In genomic region chr9:136729926-136730325, GRCh38 we compare ENCODE assay signal across 17 cellular contexts. TPM values are rescaled to one million over a fixed set of nuclear protein-coding genes. Genes with fewer than 3 reads are reported as not detected.
DNase-seq lines count a peak whose midpoint lies in the region; ATAC-seq, FAIRE-seq and TF ChIP-seq lines count a peak whose summit lies in the region.
"Had no signal": no experiment of that assay in that cellular context is flagged by ENCODE, and none has a peak within 500 bp of the region (broad histone marks: within the 10 kb centered on the region; RNA-seq: fewer than 3 reads in every experiment).

No MANE protein-coding gene starts in this region.

- TF ChIP-seq POLR2A in A549 (IDR thresholded peaks at IDR 0.05; ENCODE audit: low read length) = no peak

- H3K27me3 ChIP-seq in CD8-positive, alpha-beta T cell (ENCODE audit: insufficient read depth, low read length) = no peaks in the 10 kb centered on the region
- no peaks in the 10 kb centered on the region for H3K27me3 ChIP-seq in mesendoderm (ENCODE audit: insufficient read depth, low read length, poor library complexity)
- H3K27me3 ChIP-seq in trophoblast cell (ENCODE audit: insufficient read depth, low read length) = no peaks in the 10 kb centered on the region
- H3K27me3 ChIP-seq: gastrocnemius medialis had no signal

- H3K36me3 ChIP-seq in CD8-positive, alpha-beta T cell (ENCODE audit: insufficient read depth, low read length) = peaks cover 13% of the 10 kb centered on the region
- peaks cover 9% of the 10 kb centered on the region for H3K36me3 ChIP-seq in mesendoderm (ENCODE audit: control insufficient read depth, insufficient read depth, low read length)
- peaks cover 15 to 16% of the 10 kb centered on the region in 2 experiments for H3K36me3 ChIP-seq in trophoblast cell (ENCODE audit: control insufficient read depth in 1 of 2, insufficient read depth in 2 of 2, low read length in 2 of 2)

- DNase-seq in A549 (ENCODE audit: low read depth in 1 of 2, low spot score in 1 of 2) (no peak), T-helper 17 cell (no peak), mesendoderm (no peak), GOT3 (lab: John Stamatoyannopoulos, UW) (no peak), anterior cingulate cortex (lab: John Stamatoyannopoulos, UW) (no peak), trophoblast cell (no peak)
- DNase-seq in CD8-positive, alpha-beta T cell = peak in 1 of 7 experiments; percentile 2
- DNase-seq in stimulated activated naive CD4-positive, alpha-beta T cell treated with Interleukin-2 at 50 U/mL for 16 hours (lab: John Stamatoyannopoulos, UW) = no peak
- DNase-seq: activated CD4-positive, alpha-beta T cell treated with anti-CD3 and anti-CD28 coated beads for 36 hours; activated effector memory CD4-positive, alpha-beta T cell treated with anti-CD3 and anti-CD28 coated beads, Interleukin-2, amount 50 U/mL, for 16 hours; gastrocnemius medialis; NCI-H2227 treated with DMSO at 0.1 percent for 48 hours; stimulated activated CD4-positive, alpha-beta T cell treated with anti-CD3 and anti-CD28 coated beads, Interleukin-12 subunit alpha, Interleukin-12 subunit beta, amount 100 ng/mL, for 4 hours had no signal

- no peaks in the 10 kb centered on the region for H3K27me3 Mint-ChIP-seq in CD8-positive, alpha-beta T cell (ENCODE audit: low read depth)
- no peaks in the 10 kb centered on the region for H3K27me3 Mint-ChIP-seq in T-helper 17 cell
- H3K27me3 Mint-ChIP-seq: activated CD4-positive, alpha-beta T cell treated with anti-CD3 and anti-CD28 coated beads for 36 hours had no signal

- no peak for FAIRE-seq in A549 (lab: Jason Lieb, UNC)
- FAIRE-seq: GM12891 had no signal

- H2AK5ac ChIP-seq in mesendoderm (ENCODE audit: low read length) (no peak overlapping the region), trophoblast cell (ENCODE audit: low read length) (no peak overlapping the region)

- H3K4me1 ChIP-seq in A549 (peaks cover 23% of the 10 kb centered on the region), mesendoderm (ENCODE audit: control insufficient read depth, low read depth, low read length) (peaks cover 6% of the 10 kb centered on the region), trophoblast cell (ENCODE audit: control insufficient read depth in 1 of 2, insufficient read depth in 2 of 2, low read length in 2 of 2) (peaks cover 14 to 18% of the 10 kb centered on the region in 2 experiments)
- peaks cover 30% of the 10 kb centered on the region for H3K4me1 ChIP-seq in CD8-positive, alpha-beta T cell (ENCODE audit: insufficient read depth, low read length)

- POLR2A ChIA-PET in A549 (lab: Yijun Ruan, JAX) = interaction anchor here (0.5 kb wide), 1 partner anchor 355 kb away, joined by 4 read pairs; no protein-coding TSS in a partner anchor
- POLR2A ChIA-PET in CD8-positive, alpha-beta T cell (lab: Charles Lee) = interaction anchor here (1.1 kb wide), 1 partner anchor 28 kb away, joined by 4 read pairs; no protein-coding TSS in a partner anchor

- no peak for TF ChIP-seq EP300 in A549 (IDR thresholded peaks at IDR 0.05)

- H3K4ac ChIP-seq in mesendoderm (ENCODE audit: low read depth, low read length) = no peak overlapping the region
- no peak overlapping the region for H3K4ac ChIP-seq in trophoblast cell (ENCODE audit: low read depth, low read length)

- H2BK120ac ChIP-seq in mesendoderm (ENCODE audit: low read depth, low read length) (no peak overlapping the region), trophoblast cell (ENCODE audit: insufficient read depth, low read length, poor library complexity) (no peak overlapping the region)

- H2BK15ac ChIP-seq in mesendoderm (replicated peaks; ENCODE audit: low read depth) = no peak overlapping the region

- no peak overlapping the region for H3K27ac ChIP-seq in A549
- H3K27ac ChIP-seq in CD8-positive, alpha-beta T cell (ENCODE audit: low read depth, low read length) = no peak overlapping the region
- no peak overlapping the region for H3K27ac ChIP-seq in mesendoderm (ENCODE audit: low read depth, low read length)
- no peak overlapping the region for H3K27ac ChIP-seq in trophoblast cell (ENCODE audit: low read depth, low read length)
- H3K27ac ChIP-seq: gastrocnemius medialis had no signal

- intact Hi-C loops in CD8-positive, alpha-beta T cell (cut with DNase I, micrococcal nuclease) = loop anchor here (2.0 to 10.0 kb wide), 4 partner anchors 61 to 505 kb away; partner anchors contain the start of genes INPP5E (in 1 of the 2), SLC34A3 (in 1 of the 2) and TMEM141 (in 1 of the 2)

- no peak overlapping the region for H3K9ac ChIP-seq in mesendoderm (ENCODE audit: low read length)
- H3K9ac ChIP-seq in trophoblast cell (ENCODE audit: low read length) = no peak overlapping the region

- H4K5ac ChIP-seq in mesendoderm (ENCODE audit: low read length) = no peak overlapping the region

- H3K4me1 Mint-ChIP-seq in CD8-positive, alpha-beta T cell (ENCODE audit: low read depth) = peaks cover 21% of the 10 kb centered on the region
- peaks cover 15% of the 10 kb centered on the region for H3K4me1 Mint-ChIP-seq in T-helper 17 cell

- no peak overlapping the region for H2BK5ac ChIP-seq in mesendoderm (ENCODE audit: low read length)
- no peak overlapping the region for H2BK5ac ChIP-seq in trophoblast cell (ENCODE audit: low read depth, low read length, poor library complexity)

- no peak overlapping the region for H2BK12ac ChIP-seq in trophoblast cell (ENCODE audit: low read length)

- H3K14ac ChIP-seq in trophoblast cell (ENCODE audit: low read length) = no peak overlapping the region

- H3K18ac ChIP-seq in mesendoderm (ENCODE audit: low read length) (no peak overlapping the region), trophoblast cell (ENCODE audit: low read length) (no peak overlapping the region)

- H4K8ac ChIP-seq in mesendoderm (ENCODE audit: low read depth, low read length) = no peak overlapping the region
- no peak overlapping the region for H4K8ac ChIP-seq in trophoblast cell (ENCODE audit: low read depth, low read length)

- H3K9me3 ChIP-seq in A549 = no peaks in the 10 kb centered on the region
- H3K9me3 ChIP-seq in CD8-positive, alpha-beta T cell (ENCODE audit: low read length) = no peaks in the 10 kb centered on the region
- no peaks in the 10 kb centered on the region for H3K9me3 ChIP-seq in T-helper 17 cell (ENCODE audit: control insufficient read depth, low read length, poor library complexity, severe bottlenecking)
- H3K9me3 ChIP-seq in trophoblast cell (ENCODE audit: insufficient read depth, low read depth, low read length) = peaks cover 3% of the 10 kb centered on the region
- H3K9me3 ChIP-seq: gastrocnemius medialis had no signal

- H2AFZ ChIP-seq in trophoblast cell (ENCODE audit: insufficient read depth, low read length, poor library complexity) = no peak overlapping the region

- TF ChIP-seq RAD21 in A549 (conservative IDR thresholded peaks at IDR 0.05 in 1 of 2, IDR thresholded peaks at IDR 0.05 in 1 of 2) = no peak

- H3K23ac ChIP-seq in mesendoderm (ENCODE audit: low read length) (no peak overlapping the region), trophoblast cell (ENCODE audit: low read length) (no peak overlapping the region)

- H3K79me2 ChIP-seq in mesendoderm (ENCODE audit: control insufficient read depth, insufficient read depth, low read length) (peaks cover 37% of the 10 kb centered on the region), trophoblast cell (ENCODE audit: control insufficient read depth, insufficient read depth, low read length, poor library complexity) (peaks cover 12% of the 10 kb centered on the region)

- peak overlapping the region; percentile 25 for H3K56ac ChIP-seq in mesendoderm (ENCODE audit: low read length)

- no peaks in the 10 kb centered on the region for H3K9me3 Mint-ChIP-seq in CD8-positive, alpha-beta T cell

- H4K91ac ChIP-seq in trophoblast cell (ENCODE audit: low read depth, low read length) = no peak overlapping the region

- H3K79me1 ChIP-seq in mesendoderm (ENCODE audit: low read length) (peaks cover 29% of the 10 kb centered on the region), trophoblast cell (ENCODE audit: low read length) (peaks cover 19% of the 10 kb centered on the region)

- peak overlapping the region; percentile 29 for H3K4me3 Mint-ChIP-seq in CD8-positive, alpha-beta T cell
- H3K4me3 Mint-ChIP-seq in T-helper 17 cell = no peak overlapping the region

- no peak overlapping the region for H4K12ac ChIP-seq in trophoblast cell (ENCODE audit: low read depth, low read length)

- TF ChIP-seq CTCF in A549 (IDR thresholded peaks at IDR 0.05) = no peak
- no peak for TF ChIP-seq CTCF in CD8-positive, alpha-beta T cell (IDR thresholded peaks at IDR 0.05)

- peaks cover 23% of the 10 kb centered on the region for H3K36me3 Mint-ChIP-seq in CD8-positive, alpha-beta T cell
- peaks cover 4% of the 10 kb centered on the region for H3K36me3 Mint-ChIP-seq in T-helper 17 cell (ENCODE audit: low read depth)

- H3K4me3 ChIP-seq in A549 (no peak overlapping the region), mesendoderm (ENCODE audit: low read length) (no peak overlapping the region), trophoblast cell (ENCODE audit: low read depth, low read length) (no peak overlapping the region)
- no peak overlapping the region for H3K4me3 ChIP-seq in CD8-positive, alpha-beta T cell (ENCODE audit: low read depth, low read length)
- H3K4me3 ChIP-seq: gastrocnemius medialis had no signal

- peak overlapping the region; percentile 97; the same call in 2 of the 3 replicates for H3K4me2 ChIP-seq in A549
- no peak overlapping the region for H3K4me2 ChIP-seq in mesendoderm (ENCODE audit: low read length)
- no peak overlapping the region for H3K4me2 ChIP-seq in trophoblast cell (ENCODE audit: low read length)

- WGBS in A549 (ENCODE audit: missing lambda C conversion rate) = 88% methylated on average over 8 of the region's 8 CpGs
- WGBS in mesendoderm (ENCODE audit: extremely low coverage, insufficient coverage, low lambda C conversion rate) = no CpG with 5 or more reads among the region's 8 CpGs
- no CpG with 5 or more reads among the region's 8 CpGs for WGBS in trophoblast cell (ENCODE audit: extremely low coverage, insufficient coverage, insufficient read length)

- ATAC-seq in A549 = no peak
- ATAC-seq in CD8-positive, alpha-beta T cell = no peak
- no peak for ATAC-seq in T-helper 17 cell
- ATAC-seq: gastrocnemius medialis had no signal

- CTCF ChIA-PET in A549 (lab: Yijun Ruan, JAX) = interaction anchor here (1.0 to 6.0 kb wide), 14 partner anchors 11 to 299 kb away, joined by 3 to 50 read pairs (median 12); partner anchors contain the start of genes DIPK1B, LCN10, LCN15 and LCN8
- CTCF ChIA-PET in CD8-positive, alpha-beta T cell (lab: Charles Lee) = interaction anchor here (1.4 to 3.6 kb wide), 4 partner anchors 12 to 357 kb away, joined by 3 to 11 read pairs (median 6); partner anchors contain the start of genes LCN10 and MAN1B1

- no peak overlapping the region for H3K27ac Mint-ChIP-seq in CD8-positive, alpha-beta T cell
- H3K27ac Mint-ChIP-seq in T-helper 17 cell = peak overlapping the region; percentile 70
- H3K27ac Mint-ChIP-seq: activated CD4-positive, alpha-beta T cell treated with anti-CD3 and anti-CD28 coated beads for 36 hours had no signal

RNA-seq across cellular contexts. Expression of gene LCN10, which starts 12.8 kb away (rescaled TPM):
- not detected in 2 replicates for polyA plus RNA-seq in A549 (2011; rRNA removed)
- not detected in 2 replicates for polyA plus RNA-seq in A549 (2012; cell fraction: cytosol; rRNA removed)
- not detected in 2 replicates for polyA plus RNA-seq in A549 (2012; cell fraction: nucleus; rRNA removed)
- not detected in 3 replicates for polyA plus RNA-seq in A549 (2017; fragmentation: RNase III; extraction: RNeasy Plus Mini Kit Qiagen cat#74134 plus additional on column Dnase treatment)
- polyA minus RNA-seq in A549 (2011; rRNA and poly(A)+ RNA removed) = not detected in 2 replicates
- total RNA-seq in CD8-positive, alpha-beta T cell = under 1 TPM; 0.14 to 0.38 TPM
- total RNA-seq in T-helper 17 cell = under 1 TPM in 1 of 2 donors, not detected in 1; 0.90 TPM
- polyA plus RNA-seq in mesendoderm (2013, experiment 1 of 2) = 0.27 TPM
- 0.59 TPM for polyA plus RNA-seq in mesendoderm (2013, experiment 2 of 2)
- 0.03 and 0.06 TPM in 2 replicates for polyA plus RNA-seq in trophoblast cell (2013)
- polyA plus RNA-seq: BJ had no signal

RNA-seq across cellular contexts. Expression of gene DIPK1B, which starts 17.6 kb away (rescaled TPM):
- polyA plus RNA-seq in A549 (2011; rRNA removed) (6.7 and 8.8 TPM in 2 replicates), A549 (2017; fragmentation: RNase III; extraction: RNeasy Plus Mini Kit Qiagen cat#74134 plus additional on column Dnase treatment) (6.0 to 8.2 TPM (median 6.7 TPM) in 3 replicates)
- 15.7 and 24.3 TPM in 2 replicates for polyA plus RNA-seq in A549 (2012; cell fraction: cytosol; rRNA removed)
- 36.4 and 49.4 TPM in 2 replicates for polyA plus RNA-seq in A549 (2012; cell fraction: nucleus; rRNA removed)
- 4.8 and 7.3 TPM in 2 replicates for polyA minus RNA-seq in A549 (2011; rRNA and poly(A)+ RNA removed)
- under 1 TPM; 0.22 to 0.62 TPM for total RNA-seq in CD8-positive, alpha-beta T cell
- total RNA-seq in T-helper 17 cell = 1 to 10 TPM; 1.3 to 3.2 TPM
- 17.8 TPM for polyA plus RNA-seq in mesendoderm (2013, experiment 1 of 2)
- polyA plus RNA-seq in mesendoderm (2013, experiment 2 of 2) = 18.1 TPM
- 29.3 and 30.2 TPM in 2 replicates for polyA plus RNA-seq in trophoblast cell (2013)

RNA-seq across cellular contexts. Expression of gene LCN6, which starts 18.4 kb away (rescaled TPM):
- polyA plus RNA-seq in A549 (2011; rRNA removed) (not detected in 2 replicates), A549 (2017; fragmentation: RNase III; extraction: RNeasy Plus Mini Kit Qiagen cat#74134 plus additional on column Dnase treatment) (not detected in 3 replicates)
- not detected in 2 replicates for polyA plus RNA-seq in A549 (2012; cell fraction: cytosol; rRNA removed)
- not detected in 2 replicates for polyA plus RNA-seq in A549 (2012; cell fraction: nucleus; rRNA removed)
- polyA minus RNA-seq in A549 (2011; rRNA and poly(A)+ RNA removed) = not detected in 2 replicates
- not detected for total RNA-seq in CD8-positive, alpha-beta T cell
- not detected for total RNA-seq in T-helper 17 cell
- not detected for polyA plus RNA-seq in mesendoderm (2013, experiment 1 of 2)
- polyA plus RNA-seq in mesendoderm (2013, experiment 2 of 2) = not detected
- not detected in 2 replicates for polyA plus RNA-seq in trophoblast cell (2013)
- total RNA-seq: activated CD4-positive, alpha-beta T cell treated with anti-CD3 and anti-CD28 coated beads for 36 hours had no signal
- polyA plus RNA-seq: BJ had no signal

RNA-seq across cellular contexts. Expression of gene LCN8, which starts 28.1 kb away (rescaled TPM):
- polyA plus RNA-seq in A549 (2011; rRNA removed) (not detected in 2 replicates), A549 (2017; fragmentation: RNase III; extraction: RNeasy Plus Mini Kit Qiagen cat#74134 plus additional on column Dnase treatment) (not detected in 3 replicates)
- polyA plus RNA-seq in A549 (2012; cell fraction: cytosol; rRNA removed) = not detected in 2 replicates
- 0.05 TPM in 1 of 2 replicates, not detected in the other for polyA plus RNA-seq in A549 (2012; cell fraction: nucleus; rRNA removed)
- polyA minus RNA-seq in A549 (2011; rRNA and poly(A)+ RNA removed) = not detected in 2 replicates
- total RNA-seq in CD8-positive, alpha-beta T cell = not detected
- under 1 TPM in 1 of 2 donors, not detected in 1; 0.65 TPM for total RNA-seq in T-helper 17 cell
- polyA plus RNA-seq in mesendoderm (2013, experiment 1 of 2) = not detected
- polyA plus RNA-seq in mesendoderm (2013, experiment 2 of 2) = not detected
- polyA plus RNA-seq in trophoblast cell (2013) = 0.03 TPM in 1 of 2 replicates, not detected in the other
- total RNA-seq: activated CD4-positive, alpha-beta T cell treated with anti-CD3 and anti-CD28 coated beads for 36 hours; cardiac septum; gastrocnemius medialis; mesenteric fat pad had no signal
- polyA plus RNA-seq: BJ had no signal

RNA-seq across cellular contexts. Expression of gene LCN15, which starts 34.4 kb away (rescaled TPM):
- polyA plus RNA-seq in A549 (2011; rRNA removed) (0.10 and 0.24 TPM in 2 replicates), A549 (2017; fragmentation: RNase III; extraction: RNeasy Plus Mini Kit Qiagen cat#74134 plus additional on column Dnase treatment) (0.07 to 0.09 TPM in 2 of 3 replicates, not detected in the other)
- 0.05 and 0.08 TPM in 2 replicates for polyA plus RNA-seq in A549 (2012; cell fraction: cytosol; rRNA removed)
- polyA plus RNA-seq in A549 (2012; cell fraction: nucleus; rRNA removed) = 0.18 and 0.20 TPM in 2 replicates
- polyA minus RNA-seq in A549 (2011; rRNA and poly(A)+ RNA removed) = not detected in 2 replicates
- not detected for total RNA-seq in CD8-positive, alpha-beta T cell
- not detected for total RNA-seq in T-helper 17 cell
- 0.06 TPM for polyA plus RNA-seq in mesendoderm (2013, experiment 1 of 2)
- polyA plus RNA-seq in mesendoderm (2013, experiment 2 of 2) = 0.10 TPM
- polyA plus RNA-seq in trophoblast cell (2013) = 0.08 and 0.19 TPM in 2 replicates
- total RNA-seq: activated CD4-positive, alpha-beta T cell treated with anti-CD3 and anti-CD28 coated beads for 36 hours; cardiac septum; gastrocnemius medialis had no signal
- polyA plus RNA-seq: BJ had no signal
